ENCODE assay signal across 31 cellular contexts in genomic region chr22:42565956-42566355, GRCh38.
"Had no signal": no experiment of that assay in that cellular context is flagged by ENCODE, and none has a peak within 500 bp of the region (broad histone marks: within the 10 kb centered on the region; RNA-seq: fewer than 3 reads in every experiment).

No MANE protein-coding gene starts in this region.

- ATAC-seq: activated CD8-positive, alpha-beta memory T cell treated with anti-CD3 and anti-CD28 coated beads, Interleukin-2, amount 10 ng/mL, durations not matched to agents 7 days and 5 days; Right ventricle myocardium inferior had no signal

- H3K4me3 ChIP-seq: ascending aorta, cardiac muscle cell, PC-9 had no signal

- H3K4me2 ChIP-seq: PC-9 had no signal

- H3K36me3 ChIP-seq: ascending aorta, cardiac muscle cell had no signal

- H3K27ac ChIP-seq: ascending aorta, cardiac muscle cell, PC-9, RWPE1, WERI-Rb-1 had no signal

- DNase-seq: activated CD4-positive, alpha-beta memory T cell treated with anti-CD3 and anti-CD28 coated beads, Interleukin-2, amount 10 ng/mL, durations not matched to agents 7 days and 5 days; activated CD4-positive, alpha-beta T cell treated with anti-CD3 and anti-CD28 coated beads for 1 hour; activated CD4-positive, alpha-beta T cell treated with anti-CD3 and anti-CD28 coated beads for 48 hours; activated CD4-positive, CD25-positive, alpha-beta regulatory T cell; activated CD8-positive, alpha-beta memory T cell treated with anti-CD3 and anti-CD28 coated beads for 24 hours; activated CD8-positive, alpha-beta memory T cell treated with anti-CD3 and anti-CD28 coated beads, Interleukin-2, amount 10 ng/mL, durations not matched to agents 7 days and 5 days; activated CD8-positive, alpha-beta memory T cell treated with anti-CD3 and anti-CD28 coated beads, Interleukin-2, amount 50 U/mL, for 48 hours; activated gamma-delta T cell; activated naive CD4-positive, alpha-beta T cell treated with Interleukin-2 at 50 U/mL for 16 hours; activated naive CD8-positive, alpha-beta T cell treated with anti-CD3 and anti-CD28 coated beads, Interleukin-2, amount 10 ng/mL, durations not matched to agents 7 days and 5 days; amygdala; Karpas-422; NCI-H1105; NCI-H1417 treated with DMSO at 0.1 percent for 48 hours; NCI-H187 treated with DMSO at 0.1 percent for 48 hours; NCI-H2081; NCI-H2171 treated with DMSO at 0.1 percent for 48 hours; NCI-H226; NCI-H524 treated with DMSO at 0.1 percent for 48 hours; NCI-H748 treated with DMSO at 0.1 percent for 48 hours; NK-92 treated with Interleukin-12 subunit alpha and Interleukin-12 subunit beta, amount 100 ng/mL, for 24 hours; PC-9; SW 1271; T-helper 1 cell; T1000; WERI-Rb-1 had no signal

- H3K9me3 ChIP-seq: ascending aorta had no signal

- FAIRE-seq: RCC 7860 had no signal

- H2AFZ ChIP-seq: PC-9 had no signal

- H3K4me1 ChIP-seq: ascending aorta had no signal

- H3K27me3 ChIP-seq: ascending aorta, cardiac muscle cell had no signal
